17 cellular contexts compared by ENCODE assay signal in genomic region chr13:35887028-35887666, GRCh38.
"Had no signal": no experiment of that assay in that cellular context is flagged by ENCODE, and none has a peak within 500 bp of the region (broad histone marks: within the 10 kb centered on the region; RNA-seq: fewer than 3 reads in every experiment).

No MANE protein-coding gene starts in this region.

- H3K9me3 ChIP-seq: left lung, right atrium auricular region, transverse colon had no signal

- H3K27ac ChIP-seq: cardiac muscle cell, left lung, skin epidermis, transverse colon had no signal

- ATAC-seq: activated CD4-positive, alpha-beta T cell treated with anti-CD3 and anti-CD28 coated beads for 36 hours; esophagus mucosa; left lung had no signal

- H3K36me3 ChIP-seq: cardiac muscle cell, left lung, right atrium auricular region, transverse colon had no signal

- H3K4me3 ChIP-seq: cardiac muscle cell, left lung, right atrium auricular region, skin epidermis, transverse colon had no signal

- DNase-seq: activated CD4-positive, alpha-beta memory T cell treated with anti-CD3 and anti-CD28 coated beads for 36 hours; activated CD4-positive, alpha-beta T cell treated with anti-CD3 and anti-CD28 coated beads for 36 hours; activated effector memory CD4-positive, alpha-beta T cell treated with Interleukin-2 at 50 U/mL for 16 hours; activated naive CD4-positive, alpha-beta T cell treated with anti-CD3 and anti-CD28 coated beads, Interleukin-2, amount 50 U/mL, for 16 hours; activated T-cell treated with anti-CD3 and anti-CD28 coated beads, Interleukin-2, amount 50 U/mL, for 24 hours; hippocampal formation; kidney; left lung; nephron progenitor cell; occipital lobe; stimulated activated CD4-positive, alpha-beta T cell treated with anti-CD3 and anti-CD28 coated beads, Interleukin-4, amount 100 ng/mL, for 24 hours; stimulated activated naive CD4-positive, alpha-beta T cell; transverse colon had no signal

- H3K27me3 ChIP-seq: cardiac muscle cell, left lung, right atrium auricular region, transverse colon had no signal

- H3K4me1 ChIP-seq: left lung, transverse colon had no signal
